Comparison of ENCODE assay signal across 8 cellular contexts in the genomic region with DNA sequence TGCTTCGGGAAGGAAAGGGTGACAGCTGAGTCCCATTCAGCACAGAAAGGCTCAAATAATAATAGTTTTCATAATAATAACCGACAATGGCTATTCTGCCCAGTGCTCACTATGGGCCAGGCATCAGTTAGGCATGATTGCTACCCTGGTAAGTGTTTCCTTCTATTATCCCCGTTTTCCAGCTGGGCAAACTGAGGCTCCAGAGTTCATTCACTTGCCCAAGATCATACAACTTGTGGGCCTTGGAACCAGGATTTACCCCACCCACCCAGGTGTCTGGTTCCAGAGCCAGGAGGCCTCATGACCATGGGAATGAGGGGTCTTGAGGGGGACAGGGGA. TPM values are rescaled to one million over a fixed set of nuclear protein-coding genes. Genes with fewer than 3 reads are reported as not detected.
DNase-seq lines count a peak whose midpoint lies in the region.

No MANE protein-coding gene starts in this region.

- peak overlapping the region; percentile 48 to 90 (median 88) for H3K9ac ChIP-seq in subcutaneous abdominal adipose tissue (ENCODE audit: low read length in 5 of 5)

- H3K36me3 ChIP-seq in subcutaneous abdominal adipose tissue (ENCODE audit: control insufficient read depth in 5 of 5, insufficient read depth in 5 of 5, low read length in 5 of 5) = peaks cover 0 to 9% (median 4%) of the 10 kb centered on the region in 5 donors

- H3K4me3 ChIP-seq in iPS-18c (ENCODE audit: insufficient read depth, low read depth, low read length) (peak overlapping the region; percentile 55), subcutaneous abdominal adipose tissue (ENCODE audit: low read depth in 1 of 5, low read length in 5 of 5) (peak overlapping the region; percentile 74 to 82 (median 81))

- H3K9me3 ChIP-seq in iPS-18c (ENCODE audit: control insufficient read depth, insufficient read depth, low read length) = no peaks in the 10 kb centered on the region
- H3K9me3 ChIP-seq in subcutaneous abdominal adipose tissue (ENCODE audit: control insufficient read depth in 5 of 5, low read length in 5 of 5) = no peaks in the 10 kb centered on the region

- H3K27ac Mint-ChIP-seq in activated CD4-positive, alpha-beta memory T cell treated with anti-CD3 and anti-CD28 coated beads, Interleukin-2, amount 10 ng/mL, durations not matched to agents 7 days and 5 days = peak overlapping the region; percentile 47

- H3K9me3 Mint-ChIP-seq in activated CD4-positive, alpha-beta memory T cell treated with anti-CD3 and anti-CD28 coated beads, Interleukin-2, amount 10 ng/mL, durations not matched to agents 7 days and 5 days = no peaks in the 10 kb centered on the region

- no peaks in the 10 kb centered on the region for H3K27me3 ChIP-seq in subcutaneous abdominal adipose tissue (ENCODE audit: control insufficient read depth in 5 of 5, insufficient read depth in 4 of 5, low read length in 5 of 5)

- H3K4me1 ChIP-seq in subcutaneous abdominal adipose tissue (ENCODE audit: control insufficient read depth in 5 of 5, insufficient read depth in 5 of 5, low read length in 5 of 5) = peaks cover 4 to 60% (median 47%) of the 10 kb centered on the region in 5 donors

- peak overlapping the region; percentile 82 for H3K27ac ChIP-seq in subcutaneous abdominal adipose tissue (ENCODE audit: low read depth, low read length)

- CTCF ChIA-PET in activated CD4-positive, alpha-beta memory T cell treated with anti-CD3 and anti-CD28 coated beads, Interleukin-2, amount 10 ng/mL, durations not matched to agents 7 days and 5 days (lab: Charles Lee) = interaction anchor here (0.8 to 1.5 kb wide), 2 partner anchors 27 to 96 kb away, joined by 3 to 5 read pairs; no protein-coding TSS in a partner anchor

- DNase-seq in NCI-H2227 treated with DMSO at 0.1 percent for 48 hours (lab: John Stamatoyannopoulos, UW) (peak; percentile 39), NCI-H2227 (lab: John Stamatoyannopoulos, UW; ENCODE audit: unreplicated experiment) (no peak), hippocampal formation (lab: John Stamatoyannopoulos, UW) (no peak), HPDE6-E6E7 (ENCODE audit: extremely low spot score) (no peak), T-helper 9 cell (no peak)
- no peak for DNase-seq in activated CD4-positive, alpha-beta memory T cell treated with anti-CD3 and anti-CD28 coated beads, Interleukin-2, amount 10 ng/mL, durations not matched to agents 7 days and 5 days

- POLR2A ChIA-PET in activated CD4-positive, alpha-beta memory T cell treated with anti-CD3 and anti-CD28 coated beads, Interleukin-2, amount 10 ng/mL, durations not matched to agents 7 days and 5 days (lab: Charles Lee) = interaction anchor here (0.6 to 7.9 kb wide), 3 partner anchors 9 to 113 kb away, joined by 4 to 121 read pairs (median 7); a partner anchor contains a TSS

- peak overlapping the region; percentile 80 for H3K4me3 Mint-ChIP-seq in activated CD4-positive, alpha-beta memory T cell treated with anti-CD3 and anti-CD28 coated beads, Interleukin-2, amount 10 ng/mL, durations not matched to agents 7 days and 5 days

- H3K36me3 Mint-ChIP-seq in activated CD4-positive, alpha-beta memory T cell treated with anti-CD3 and anti-CD28 coated beads, Interleukin-2, amount 10 ng/mL, durations not matched to agents 7 days and 5 days (ENCODE audit: low read depth) = no peaks in the 10 kb centered on the region

- no peaks in the 10 kb centered on the region for H3K27me3 Mint-ChIP-seq in activated CD4-positive, alpha-beta memory T cell treated with anti-CD3 and anti-CD28 coated beads, Interleukin-2, amount 10 ng/mL, durations not matched to agents 7 days and 5 days

- peaks cover 7% of the 10 kb centered on the region for H3K4me1 Mint-ChIP-seq in activated CD4-positive, alpha-beta memory T cell treated with anti-CD3 and anti-CD28 coated beads, Interleukin-2, amount 10 ng/mL, durations not matched to agents 7 days and 5 days

RNA-seq across cellular contexts. Expression of a gene that starts 0.5 kb away (rescaled TPM):
- 10 to 100 TPM; 15.7 to 16.5 TPM for total RNA-seq in activated CD4-positive, alpha-beta memory T cell treated with anti-CD3 and anti-CD28 coated beads, Interleukin-2, amount 10 ng/mL, durations not matched to agents 7 days and 5 days

RNA-seq across cellular contexts. Expression of a gene that starts 8.8 kb away (rescaled TPM):
- 10 to 100 TPM; 41.5 to 41.9 TPM for total RNA-seq in activated CD4-positive, alpha-beta memory T cell treated with anti-CD3 and anti-CD28 coated beads, Interleukin-2, amount 10 ng/mL, durations not matched to agents 7 days and 5 days

RNA-seq across cellular contexts. Expression of a gene that starts 45.2 kb away (rescaled TPM):
- total RNA-seq in activated CD4-positive, alpha-beta memory T cell treated with anti-CD3 and anti-CD28 coated beads, Interleukin-2, amount 10 ng/mL, durations not matched to agents 7 days and 5 days = 10 to 100 TPM; 51.4 to 52.1 TPM
